Comparison of ENCODE assay signal across 13 cellular contexts in the genomic region with DNA sequence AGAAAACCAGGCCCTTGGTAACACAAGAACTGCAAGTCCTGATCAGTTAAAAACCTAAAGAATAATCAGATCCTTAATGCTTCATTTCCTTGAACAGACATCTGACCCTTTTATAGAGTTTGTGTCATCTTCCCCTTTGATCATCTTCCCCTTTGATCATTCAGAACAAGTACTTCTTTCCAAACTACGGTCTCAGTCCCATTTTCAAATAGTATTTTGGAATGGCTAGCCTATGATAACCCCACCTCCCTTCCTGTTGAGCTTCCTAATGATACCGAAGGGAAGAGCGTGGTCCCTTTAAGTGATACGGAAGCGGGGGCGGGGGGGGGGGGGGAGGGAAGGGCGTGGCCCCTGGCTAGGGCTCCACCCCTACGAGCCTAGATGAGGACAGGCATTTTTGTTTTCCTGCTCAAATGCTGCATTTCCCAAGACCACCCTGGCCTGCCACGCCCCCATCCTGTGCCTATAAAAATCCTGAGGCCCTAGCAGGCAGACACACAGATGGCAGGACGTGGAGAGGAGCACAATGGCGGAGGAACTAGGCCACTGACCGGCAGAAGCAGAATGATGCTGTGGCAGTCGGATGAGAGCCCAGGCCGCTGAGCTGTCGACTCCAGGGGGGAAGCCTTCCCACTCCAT. TPM values are rescaled to one million over a fixed set of nuclear protein-coding genes. Genes with fewer than 3 reads are reported as not detected.
DNase-seq lines count a peak whose midpoint lies in the region; ATAC-seq, FAIRE-seq and TF ChIP-seq lines count a peak whose summit lies in the region.
"Had no signal": no experiment of that assay in that cellular context is flagged by ENCODE, and none has a peak within 500 bp of the region (broad histone marks: within the 10 kb centered on the region; RNA-seq: fewer than 3 reads in every experiment).

No MANE protein-coding gene starts in this region.

- H2AFZ ChIP-seq in HepG2 (ENCODE audit: low read length): no peak overlapping the region

- peaks cover 5% of the 10 kb centered on the region for H3K27me3 Mint-ChIP-seq in T-helper 17 cell

- no peak for DNase-seq in HepG2 (ENCODE audit: low spot score)
- no peak for DNase-seq in right lobe of liver
- no peak for DNase-seq in T-helper 17 cell
- peak; percentile 72 for DNase-seq in fibroblast of villous mesenchyme (ENCODE audit: low read depth)
- DNase-seq in DMS153 treated with DMSO at 0.1 percent for 48 hours (lab: John Stamatoyannopoulos, UW; ENCODE audit: unreplicated experiment): no peak
- no peak for DNase-seq in NCI-H2081 treated with DMSO at 0.1 percent for 48 hours (lab: John Stamatoyannopoulos, UW)
- DNase-seq in NCI-H128 (lab: John Stamatoyannopoulos, UW; ENCODE audit: unreplicated experiment): no peak
- DNase-seq: activated CD4-positive, CD25-positive, alpha-beta regulatory T cell treated with anti-CD3 and anti-CD28 coated beads, Interleukin-2, amount 50 U/mL, for 72 hours; NCI-H2171 treated with DMSO at 0.1 percent for 48 hours had no signal

- POLR2A ChIA-PET in HepG2 (lab: Yijun Ruan, JAX): no interaction called here

- H3K9ac ChIP-seq in HepG2 (ENCODE audit: insufficient read depth, low read depth, low read length): no peak overlapping the region

- no peak overlapping the region for H3K4me2 ChIP-seq in HepG2 (ENCODE audit: low read depth, low read length)

- peaks cover 6% of the 10 kb centered on the region for H3K4me1 Mint-ChIP-seq in T-helper 17 cell

- H3K27ac Mint-ChIP-seq in T-helper 17 cell: peak overlapping the region; percentile 86

- in situ Hi-C loops in HepG2 (cut with HindIII; ENCODE audit: extremely low pct_ligation_motif_present, low pct_unique_long_range_greater_than_20kb): no loop called here

- no peaks in the 10 kb centered on the region for H3K9me3 ChIP-seq in HepG2 (ENCODE audit: low read length)
- H3K9me3 ChIP-seq in right lobe of liver: no peaks in the 10 kb centered on the region
- no peaks in the 10 kb centered on the region for H3K9me3 ChIP-seq in T-helper 17 cell (ENCODE audit: control insufficient read depth, low read length, poor library complexity, severe bottlenecking)
- H3K9me3 ChIP-seq: Caco-2, thoracic aorta had no signal

- H3K4me3 ChIP-seq in HepG2 (replicated peaks in 1 of 3; ENCODE audit: insufficient read depth in 1 of 3, low read depth in 2 of 3, low read length in 3 of 3) (no peak overlapping the region), right lobe of liver (no peak overlapping the region), fibroblast of villous mesenchyme (ENCODE audit: low read depth, low read length) (no peak overlapping the region)
- H3K4me3 ChIP-seq: thoracic aorta had no signal

- H3K4me3 Mint-ChIP-seq in T-helper 17 cell: peak overlapping the region; percentile 52

- no peak for ATAC-seq in HepG2
- no peak for ATAC-seq in right lobe of liver
- ATAC-seq in T-helper 17 cell: peak; percentile 67
- ATAC-seq in GM21447 (IDR thresholded peaks at IDR 0.05; ENCODE audit: unreplicated experiment): no peak
- ATAC-seq: left lobe of liver had no signal

- TF ChIP-seq EP300 in HepG2 (IDR thresholded peaks at IDR 0.05; ENCODE audit: low read depth in 2 of 2, low read length in 2 of 2): no peak
- no peak for TF ChIP-seq EP300 in HepG2 (CRISPR knock-in tag; IDR thresholded peaks at IDR 0.05; ENCODE audit: borderline replicate concordance)

- TF ChIP-seq POLR2A in HepG2 (IDR thresholded peaks at IDR 0.05; ENCODE audit: insufficient read depth in 1 of 2, low read depth in 2 of 2, low read length in 2 of 2): no peak
- TF ChIP-seq POLR2A in right lobe of liver (IDR thresholded peaks at IDR 0.05): no peak

- peaks cover 3 to 31% of the 10 kb centered on the region in 2 experiments; a peak in 3 of 5 replicates for H3K27me3 ChIP-seq in HepG2 (ENCODE audit: control insufficient read depth in 1 of 2, insufficient read depth in 2 of 2, low read length in 2 of 2)
- H3K27me3 ChIP-seq in right lobe of liver: no peaks in the 10 kb centered on the region

- H3K36me3 Mint-ChIP-seq in T-helper 17 cell (ENCODE audit: low read depth): no peaks in the 10 kb centered on the region

- H3K36me3 ChIP-seq in HepG2 (replicated peaks in 1 of 2; ENCODE audit: control insufficient read depth in 1 of 2, insufficient read depth in 2 of 2, low read length in 2 of 2) (no peaks in the 10 kb centered on the region), right lobe of liver (no peaks in the 10 kb centered on the region)
- H3K36me3 ChIP-seq: thoracic aorta had no signal

- no peaks in the 10 kb centered on the region for H3K79me2 ChIP-seq in HepG2 (ENCODE audit: insufficient read depth, low read length)

- CTCF ChIA-PET in HepG2 (lab: Yijun Ruan, JAX; ENCODE audit: low intra/inter-chr PET ratio, low total read pairs): no interaction called here

- TF ChIP-seq RAD21 in HepG2 (CRISPR knock-in tag; IDR thresholded peaks at IDR 0.05): no peak

- TF ChIP-seq CTCF in HepG2 (CRISPR knock-in tag; IDR thresholded peaks at IDR 0.05): no peak
- no peak for TF ChIP-seq CTCF in right lobe of liver (IDR thresholded peaks at IDR 0.05)
- TF ChIP-seq CTCF in fibroblast of villous mesenchyme (IDR thresholded peaks at IDR 0.05; ENCODE audit: insufficient read depth, low read depth, low read length): no peak

- H3K27ac ChIP-seq in HepG2 (ENCODE audit: extremely low read length, insufficient read depth, low read length) (no peak overlapping the region), right lobe of liver (no peak overlapping the region)
- H3K27ac ChIP-seq: thoracic aorta had no signal

- no peak for FAIRE-seq in HepG2 (lab: Jason Lieb, UNC)

- intact Hi-C loops in HepG2 (cut with micrococcal nuclease; ENCODE audit: unreplicated experiment) (no loop called here), right lobe of liver (cut with DNase I) (no loop called here)

- no TSS peak for BruUV-seq in HepG2 (replicated peaks; lab: Mats Ljungman, UMichigan)

- H3K4me1 ChIP-seq in HepG2 (ENCODE audit: insufficient read depth, low read length) (no peaks in the 10 kb centered on the region), right lobe of liver (no peaks in the 10 kb centered on the region)

- 30% methylated on average over 14 of the region's 15 CpGs for WGBS in HepG2 (ENCODE audit: low lambda C conversion rate)
- 61% methylated on average over 8 of the region's 15 CpGs for WGBS in right lobe of liver (ENCODE audit: insufficient coverage, low coverage, low lambda C conversion rate, missing lambda C conversion rate)

- no peaks in the 10 kb centered on the region for H4K20me1 ChIP-seq in HepG2 (ENCODE audit: insufficient read depth, low read length)

TF ChIP-seq in HepG2, 621 proteins besides CTCF, POLR2A, EP300 and RAD21 (continues in another document):
- TF ChIP-seq, protein P1, sequence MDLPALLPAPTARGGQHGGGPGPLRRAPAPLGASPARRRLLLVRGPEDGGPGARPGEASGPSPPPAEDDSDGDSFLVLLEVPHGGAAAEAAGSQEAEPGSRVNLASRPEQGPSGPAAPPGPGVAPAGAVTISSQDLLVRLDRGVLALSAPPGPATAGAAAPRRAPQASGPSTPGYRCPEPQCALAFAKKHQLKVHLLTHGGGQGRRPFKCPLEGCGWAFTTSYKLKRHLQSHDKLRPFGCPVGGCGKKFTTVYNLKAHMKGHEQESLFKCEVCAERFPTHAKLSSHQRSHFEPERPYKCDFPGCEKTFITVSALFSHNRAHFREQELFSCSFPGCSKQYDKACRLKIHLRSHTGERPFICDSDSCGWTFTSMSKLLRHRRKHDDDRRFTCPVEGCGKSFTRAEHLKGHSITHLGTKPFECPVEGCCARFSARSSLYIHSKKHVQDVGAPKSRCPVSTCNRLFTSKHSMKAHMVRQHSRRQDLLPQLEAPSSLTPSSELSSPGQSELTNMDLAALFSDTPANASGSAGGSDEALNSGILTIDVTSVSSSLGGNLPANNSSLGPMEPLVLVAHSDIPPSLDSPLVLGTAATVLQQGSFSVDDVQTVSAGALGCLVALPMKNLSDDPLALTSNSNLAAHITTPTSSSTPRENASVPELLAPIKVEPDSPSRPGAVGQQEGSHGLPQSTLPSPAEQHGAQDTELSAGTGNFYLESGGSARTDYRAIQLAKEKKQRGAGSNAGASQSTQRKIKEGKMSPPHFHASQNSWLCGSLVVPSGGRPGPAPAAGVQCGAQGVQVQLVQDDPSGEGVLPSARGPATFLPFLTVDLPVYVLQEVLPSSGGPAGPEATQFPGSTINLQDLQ (CRISPR knock-in tag; IDR thresholded peaks at IDR 0.05): no peak

RNA-seq across cellular contexts. Expression of a gene that starts 24.1 kb away (rescaled TPM):
- total RNA-seq in HepG2 (2016; rRNA removed; fragmentation: Illumina TruSeq; extraction: Trizol) (not detected in 2 replicates), right lobe of liver (under 1 TPM in 1 of 6 experiments, not detected in 5; 0.19 TPM), T-helper 17 cell (under 1 TPM; 0.63 to 0.94 TPM), fibroblast of villous mesenchyme (under 0.01 and 0.32 TPM in 2 replicates)
- total RNA-seq in HepG2 (2016; cell fraction: cytosol; rRNA removed; fragmentation: Illumina TruSeq; extraction: Trizol; ENCODE audit: low read depth): not detected in 2 replicates
- total RNA-seq in HepG2 (2016; cell fraction: insoluble cytoplasmic fraction; rRNA removed; fragmentation: Illumina TruSeq; extraction: Trizol): not detected in 2 replicates
- not detected in 2 replicates for total RNA-seq in HepG2 (2016; cell fraction: membrane; rRNA removed; fragmentation: Illumina TruSeq; extraction: Trizol)
- not detected in 2 replicates for total RNA-seq in HepG2 (2016; cell fraction: nucleus; rRNA removed; fragmentation: Illumina TruSeq; extraction: Trizol)
- polyA plus RNA-seq in HepG2 (2011; rRNA removed): not detected in 2 replicates
- polyA plus RNA-seq in HepG2 (2011; cell fraction: cytosol; rRNA removed): not detected in 2 replicates
- polyA plus RNA-seq in HepG2 (2011; cell fraction: nucleus; rRNA removed): not detected in 2 replicates
- not detected in 2 replicates for polyA plus RNA-seq in HepG2 (2012)
- not detected in 2 replicates for polyA plus RNA-seq in HepG2 (2016; cell fraction: cytosol; fragmentation: Illumina TruSeq; extraction: Trizol; ENCODE audit: low read depth)
- not detected in 2 replicates for polyA plus RNA-seq in HepG2 (2016; cell fraction: insoluble cytoplasmic fraction; fragmentation: Illumina TruSeq; extraction: Trizol; ENCODE audit: low read depth)
- polyA plus RNA-seq in HepG2 (2016; cell fraction: membrane; fragmentation: Illumina TruSeq; extraction: Trizol; ENCODE audit: low read depth): not detected in 2 replicates
- not detected in 2 replicates for polyA plus RNA-seq in HepG2 (2016; cell fraction: nucleus; fragmentation: Illumina TruSeq; extraction: Trizol; ENCODE audit: insufficient read depth, low read depth)
- polyA minus RNA-seq in HepG2 (2011; rRNA and poly(A)+ RNA removed; ENCODE audit: low replicate concordance): not detected in 2 replicates
- not detected in 2 replicates for polyA minus RNA-seq in HepG2 (2011; cell fraction: cytosol; rRNA and poly(A)+ RNA removed)
- not detected in 2 replicates for polyA minus RNA-seq in HepG2 (2011; cell fraction: nucleus; rRNA and poly(A)+ RNA removed)
- total RNA-seq: Caco-2, left lobe of liver had no signal
